ENCODE assay signal across 19 cellular contexts in the genomic region with DNA sequence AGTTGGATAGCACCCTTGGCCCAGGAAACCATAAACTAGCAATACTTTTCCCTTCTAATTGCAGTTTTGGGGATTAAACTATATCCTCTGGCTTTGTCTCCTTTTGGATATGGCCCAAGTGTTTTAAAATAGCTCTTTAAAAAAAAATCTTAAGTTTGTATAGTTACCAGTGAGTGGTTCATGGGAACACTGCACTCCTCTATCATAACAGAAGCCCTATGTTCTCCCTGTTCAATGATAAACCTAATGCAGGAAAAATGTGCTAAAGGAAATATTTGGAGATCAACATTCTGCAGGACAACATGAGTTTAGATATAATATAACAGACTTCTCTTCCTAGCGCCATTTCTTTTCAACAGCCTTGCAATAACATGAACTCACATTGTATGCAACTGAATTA.
"Had no signal": no experiment of that assay in that cellular context is flagged by ENCODE, and none has a peak within 500 bp of the region (broad histone marks: within the 10 kb centered on the region; RNA-seq: fewer than 3 reads in every experiment).

No MANE protein-coding gene starts in this region.

- H3K36me3 ChIP-seq: ovary had no signal

- DNase-seq: activated B cell treated with CpG ODN at 0.5 μM for 24 hours; activated CD4-positive, alpha-beta T cell treated with anti-CD3 and anti-CD28 coated beads, Interleukin-2, amount 10 ng/mL, durations not matched to agents 24 days and 14 days; activated effector memory CD4-positive, alpha-beta T cell treated with anti-CD3 and anti-CD28 coated beads, Interleukin-2, amount 50 U/mL, for 16 hours; activated T-cell treated with anti-CD3 and anti-CD28 coated beads for 4 hours; dorsolateral prefrontal cortex; erythroblast; heart right ventricle; left cardiac atrium; mammary epithelial cell; ovary; sigmoid colon; spleen; upper lobe of right lung had no signal

- H3K9me3 Mint-ChIP-seq: activated B cell treated with CpG ODN at 0.5 μM for 24 hours; activated CD4-positive, alpha-beta T cell treated with anti-CD3 and anti-CD28 coated beads, Interleukin-2, amount 10 ng/mL, durations not matched to agents 24 days and 14 days; brain; neural progenitor cell; stimulated activated naive CD8-positive, alpha-beta T cell treated with anti-CD3 and anti-CD28 coated beads, Interleukin-15, Interleukin-2, amounts not matched to agents 100 ng/mL and 50 ng/mL, for 24 hours had no signal

- ATAC-seq: gastroesophageal sphincter, left cardiac atrium, upper lobe of right lung had no signal

- H3K4me3 Mint-ChIP-seq: activated B cell treated with CpG ODN at 0.5 μM for 24 hours; activated CD4-positive, alpha-beta T cell treated with anti-CD3 and anti-CD28 coated beads, Interleukin-2, amount 10 ng/mL, durations not matched to agents 24 days and 14 days; activated naive CD8-positive, alpha-beta T cell; brain; neural progenitor cell; stimulated activated naive CD8-positive, alpha-beta T cell treated with anti-CD3 and anti-CD28 coated beads, Interleukin-15, Interleukin-2, amounts not matched to agents 100 ng/mL and 50 ng/mL, for 24 hours had no signal

- H3K36me3 Mint-ChIP-seq: activated naive CD8-positive, alpha-beta T cell had no signal

- H3K27me3 Mint-ChIP-seq: activated B cell treated with CpG ODN at 0.5 μM for 24 hours; activated CD4-positive, alpha-beta T cell treated with anti-CD3 and anti-CD28 coated beads, Interleukin-2, amount 10 ng/mL, durations not matched to agents 24 days and 14 days; activated naive CD8-positive, alpha-beta T cell; brain; stimulated activated naive CD8-positive, alpha-beta T cell treated with anti-CD3 and anti-CD28 coated beads, Interleukin-15, Interleukin-2, amounts not matched to agents 100 ng/mL and 50 ng/mL, for 24 hours had no signal

- H3K9me3 ChIP-seq: gastroesophageal sphincter, heart right ventricle, ovary, sigmoid colon, spleen, suprapubic skin, upper lobe of right lung had no signal

- H3K27ac Mint-ChIP-seq: activated B cell treated with CpG ODN at 0.5 μM for 24 hours; activated CD4-positive, alpha-beta T cell treated with anti-CD3 and anti-CD28 coated beads, Interleukin-2, amount 10 ng/mL, durations not matched to agents 24 days and 14 days; neural progenitor cell had no signal

- H3K4me1 ChIP-seq: neural progenitor cell, sigmoid colon, spleen, suprapubic skin, upper lobe of right lung had no signal

- H3K4me3 ChIP-seq: dorsolateral prefrontal cortex, gastroesophageal sphincter, heart right ventricle, neural progenitor cell, ovary, sigmoid colon, spleen, suprapubic skin, upper lobe of right lung had no signal

- H2AFZ ChIP-seq: neural progenitor cell had no signal

- H3K4me2 ChIP-seq: neural progenitor cell had no signal

- H3K27ac ChIP-seq: dorsolateral prefrontal cortex, neural progenitor cell, ovary, spleen, suprapubic skin, upper lobe of right lung had no signal

- H3K4me1 Mint-ChIP-seq: activated B cell treated with CpG ODN at 0.5 μM for 24 hours, brain, neural progenitor cell had no signal

- H3K27me3 ChIP-seq: dorsolateral prefrontal cortex, gastroesophageal sphincter, heart right ventricle, neural progenitor cell, ovary, sigmoid colon, spleen, suprapubic skin, upper lobe of right lung had no signal

- H3K9ac ChIP-seq: neural progenitor cell had no signal
